19 cellular contexts compared by ENCODE assay signal in the genomic region with DNA sequence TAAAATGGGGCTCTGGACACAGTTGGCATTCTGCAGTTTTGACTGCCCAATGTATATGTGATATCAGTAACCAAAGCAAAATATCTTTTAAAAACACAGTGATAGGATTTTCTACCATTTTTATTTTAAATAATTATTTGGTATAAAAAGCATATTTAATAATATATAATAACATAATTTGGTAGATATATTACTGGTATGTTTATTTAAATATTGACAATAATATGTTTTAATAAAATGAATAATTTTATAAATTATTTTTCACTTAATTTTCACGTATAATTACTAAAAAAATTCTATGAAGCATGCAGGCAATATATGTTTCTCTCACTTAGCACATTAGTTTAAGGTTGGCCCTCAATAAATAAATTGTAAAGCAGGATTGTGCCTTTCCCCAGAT.
DNase-seq lines count a peak whose midpoint lies in the region; ATAC-seq, FAIRE-seq and TF ChIP-seq lines count a peak whose summit lies in the region.
"Had no signal": no experiment of that assay in that cellular context is flagged by ENCODE, and none has a peak within 500 bp of the region (broad histone marks: within the 10 kb centered on the region; RNA-seq: fewer than 3 reads in every experiment).

No MANE protein-coding gene starts in this region.

- TF ChIP-seq CTCF in WTC11 (IDR thresholded peaks at IDR 0.05): no peak

- CTCF ChIA-PET in WTC11 (lab: Charles Lee): no interaction called here

- H3K27ac Mint-ChIP-seq in WTC11: no peak overlapping the region
- H3K27ac Mint-ChIP-seq: CD4-positive, alpha-beta memory T cell had no signal

- H3K4me1 Mint-ChIP-seq in WTC11: peaks cover 14% of the 10 kb centered on the region

- ATAC-seq in WTC11 (no peak), GM19035 (IDR thresholded peaks at IDR 0.05; ENCODE audit: unreplicated experiment) (no peak), HG02642 (IDR thresholded peaks at IDR 0.05; ENCODE audit: poor library complexity, unreplicated experiment) (no peak)

- FAIRE-seq in A204.1 (lab: Jason Lieb, UNC) (peak; percentile 76), frontal cortex (lab: Jason Lieb, UNC) (peak; percentile 90)
- FAIRE-seq: GM12892, GM19239, H1 had no signal

- H3K9me3 Mint-ChIP-seq in WTC11: peaks cover 9% of the 10 kb centered on the region

- H3K36me3 Mint-ChIP-seq in WTC11: peaks cover 7% of the 10 kb centered on the region; the same call in 1 of the 2 replicates
- H3K36me3 Mint-ChIP-seq: CD4-positive, alpha-beta memory T cell had no signal

- no peak for DNase-seq in WTC11 (ENCODE audit: low spot score)
- no peak for DNase-seq in frontal cortex (ENCODE audit: low spot score in 2 of 2)
- no peak for DNase-seq in NCI-H2029 (lab: John Stamatoyannopoulos, UW)
- DNase-seq: 8988T; C1 segment of cervical spinal cord; Calu3; CD4-positive, alpha-beta memory T cell; COR-L47; DMS53; DMS79 treated with DMSO at 0.1 percent for 48 hours; GM23248; H7; HCEC 1CT had no signal

- H3K27me3 Mint-ChIP-seq in WTC11 (ENCODE audit: low read depth): no peaks in the 10 kb centered on the region
- H3K27me3 Mint-ChIP-seq: CD4-positive, alpha-beta memory T cell had no signal

- no peak overlapping the region for H3K4me3 Mint-ChIP-seq in WTC11
- H3K4me3 Mint-ChIP-seq: CD4-positive, alpha-beta memory T cell had no signal

- POLR2A ChIA-PET in WTC11 (lab: Charles Lee): no interaction called here

TF ChIP-seq in WTC11, 78 proteins besides CTCF, POLR2A, EP300 and RAD21:
- TF ChIP-seq, protein P1, sequence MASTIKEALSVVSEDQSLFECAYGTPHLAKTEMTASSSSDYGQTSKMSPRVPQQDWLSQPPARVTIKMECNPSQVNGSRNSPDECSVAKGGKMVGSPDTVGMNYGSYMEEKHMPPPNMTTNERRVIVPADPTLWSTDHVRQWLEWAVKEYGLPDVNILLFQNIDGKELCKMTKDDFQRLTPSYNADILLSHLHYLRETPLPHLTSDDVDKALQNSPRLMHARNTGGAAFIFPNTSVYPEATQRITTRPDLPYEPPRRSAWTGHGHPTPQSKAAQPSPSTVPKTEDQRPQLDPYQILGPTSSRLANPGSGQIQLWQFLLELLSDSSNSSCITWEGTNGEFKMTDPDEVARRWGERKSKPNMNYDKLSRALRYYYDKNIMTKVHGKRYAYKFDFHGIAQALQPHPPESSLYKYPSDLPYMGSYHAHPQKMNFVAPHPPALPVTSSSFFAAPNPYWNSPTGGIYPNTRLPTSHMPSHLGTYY (CRISPR knock-in tag; IDR thresholded peaks at IDR 0.05): no peak
- TF ChIP-seq HMGA2 (CRISPR knock-in tag; IDR thresholded peaks at IDR 0.05) (peak; percentile 94), MXD4 (CRISPR knock-in tag; IDR thresholded peaks at IDR 0.05; ENCODE audit: borderline replicate concordance) (no peak)
